8 cellular contexts compared by ENCODE assay signal in genomic region chr11:94544832-94545640, GRCh38. TPM values are rescaled to one million over a fixed set of nuclear protein-coding genes. Genes with fewer than 3 reads are reported as not detected.
A peak's percentile ranks its signal among the peaks of the same experiment; 100 is the strongest.
DNase-seq lines count a peak whose midpoint lies in the region; FAIRE-seq and TF ChIP-seq lines count a peak whose summit lies in the region.

No MANE protein-coding gene starts in this region.

- H3K4ac ChIP-seq in neuronal stem cell (ENCODE audit: low read length): no peak overlapping the region

- no peaks in the 10 kb centered on the region for H3K9me3 Mint-ChIP-seq in T-helper 1 cell treated with Interleukin-12 subunit alpha and Interleukin-12 subunit beta and Interleukin-4 antibody, amounts not matched to agents 30 μg/mL and 1 μg/mL, for 36 hours

- peaks cover 0 to 4% of the 10 kb centered on the region in 2 donors for H3K4me1 ChIP-seq in neuronal stem cell (ENCODE audit: control insufficient read depth in 2 of 2, insufficient read depth in 1 of 2, low read depth in 1 of 2, low read length in 2 of 2)

- peak overlapping the region; percentile 50 for H3K23ac ChIP-seq in neuronal stem cell (ENCODE audit: low read depth, low read length, poor library complexity)

- no peak for FAIRE-seq in GM19239 (lab: Jason Lieb, UNC)

- peak overlapping the region; percentile 75 for H3K4me3 Mint-ChIP-seq in T-helper 1 cell treated with Interleukin-12 subunit alpha and Interleukin-12 subunit beta and Interleukin-4 antibody, amounts not matched to agents 30 μg/mL and 1 μg/mL, for 36 hours

- peak overlapping the region; percentile 96 for H2AFZ ChIP-seq in neuronal stem cell (ENCODE audit: low read length)

- peak overlapping the region; percentile 88 for H3K4me2 ChIP-seq in neuronal stem cell (ENCODE audit: insufficient read depth, low read length, poor library complexity, severe bottlenecking)

- H3K79me1 ChIP-seq in neuronal stem cell (ENCODE audit: low read depth, low read length): no peaks in the 10 kb centered on the region

- peaks cover 8 to 76% (median 25%) of the 10 kb centered on the region in 3 experiments for H3K27me3 ChIP-seq in neuronal stem cell (ENCODE audit: control insufficient read depth in 3 of 3, insufficient read depth in 3 of 3, low read depth in 1 of 3, low read length in 3 of 3)

- H3K36me3 ChIP-seq in neuronal stem cell (replicated peaks in 1 of 2; ENCODE audit: control insufficient read depth in 2 of 2, insufficient read depth in 2 of 2, low read length in 2 of 2): no peaks in the 10 kb centered on the region

- no peak overlapping the region for H2BK120ac ChIP-seq in neuronal stem cell (ENCODE audit: low read depth, low read length)

- H2BK5ac ChIP-seq in neuronal stem cell (ENCODE audit: low read length): no peak overlapping the region

- H2BK15ac ChIP-seq in neuronal stem cell (ENCODE audit: low read length): no peak overlapping the region

- H3K4me1 Mint-ChIP-seq in T-helper 1 cell treated with Interleukin-12 subunit alpha and Interleukin-12 subunit beta and Interleukin-4 antibody, amounts not matched to agents 30 μg/mL and 1 μg/mL, for 36 hours (ENCODE audit: low read depth): peaks cover 31% of the 10 kb centered on the region

- DNase-seq in GM12864 (ENCODE audit: low read depth) (no peak), fibroblast of the aortic adventitia (ENCODE audit: low read depth) (no peak), neuronal stem cell (ENCODE audit: low spot score) (peak; percentile 11), SKM-1 treated with dmso at 0.1 percent for 144 hours (lab: John Stamatoyannopoulos, UW; ENCODE audit: unreplicated experiment) (no peak), GM19239 (ENCODE audit: insufficient read length, low spot score) (no peak), NCI-H2227 (lab: John Stamatoyannopoulos, UW; ENCODE audit: unreplicated experiment) (no peak), NCI-H2171 (lab: John Stamatoyannopoulos, UW) (no peak)

- WGBS in neuronal stem cell (ENCODE audit: extremely low coverage in 2 of 2, insufficient read length in 2 of 2, insufficient replicate concordance in 1 of 2), 2 donors: no CpG with 5 or more reads among the region's 72 CpGs

- no peak overlapping the region for H3K27ac ChIP-seq in neuronal stem cell (replicated peaks; ENCODE audit: low read length)

- no peak overlapping the region for H4K91ac ChIP-seq in neuronal stem cell (ENCODE audit: low read depth, low read length, poor library complexity)

- H4K8ac ChIP-seq in neuronal stem cell (ENCODE audit: low read depth, low read length): no peak overlapping the region

- H3K27me3 Mint-ChIP-seq in T-helper 1 cell treated with Interleukin-12 subunit alpha and Interleukin-12 subunit beta and Interleukin-4 antibody, amounts not matched to agents 30 μg/mL and 1 μg/mL, for 36 hours (ENCODE audit: low read depth): no peaks in the 10 kb centered on the region

- peak overlapping the region; percentile 98 for H3K18ac ChIP-seq in neuronal stem cell (ENCODE audit: low read length)

- peak overlapping the region; percentile 59 for H2AK5ac ChIP-seq in neuronal stem cell (ENCODE audit: low read depth, low read length)

- peak overlapping the region; percentile 47 for H3K14ac ChIP-seq in neuronal stem cell (ENCODE audit: low read length)

- H2BK12ac ChIP-seq in neuronal stem cell (ENCODE audit: low read length): no peak overlapping the region

- H3K27ac Mint-ChIP-seq in T-helper 1 cell treated with Interleukin-12 subunit alpha and Interleukin-12 subunit beta and Interleukin-4 antibody, amounts not matched to agents 30 μg/mL and 1 μg/mL, for 36 hours: peak overlapping the region; percentile 23

- TF ChIP-seq CTCF in GM12864 (IDR thresholded peaks at IDR 0.05; ENCODE audit: low read depth, low read length, missing control alignments) (no peak), fibroblast of the aortic adventitia (IDR thresholded peaks at IDR 0.05; ENCODE audit: insufficient read depth, low read length) (no peak)

- H3K36me3 Mint-ChIP-seq in T-helper 1 cell treated with Interleukin-12 subunit alpha and Interleukin-12 subunit beta and Interleukin-4 antibody, amounts not matched to agents 30 μg/mL and 1 μg/mL, for 36 hours (ENCODE audit: low read depth): peaks cover 4% of the 10 kb centered on the region

- H3K9ac ChIP-seq in neuronal stem cell (ENCODE audit: low read depth, low read length, poor library complexity): peak overlapping the region; percentile 39

- H3K4me3 ChIP-seq in GM12864 (ENCODE audit: low read depth, low read length): peak overlapping the region; percentile 76
- H3K4me3 ChIP-seq in fibroblast of the aortic adventitia (ENCODE audit: low read depth, low read length): peak overlapping the region; percentile 69
- H3K4me3 ChIP-seq in neuronal stem cell (ENCODE audit: low read length in 2 of 2): peak overlapping the region; percentile 45 to 87

- H3K9me3 ChIP-seq in neuronal stem cell (replicated peaks in 1 of 2; ENCODE audit: control insufficient read depth in 2 of 2, insufficient read depth in 1 of 2, low read depth in 1 of 2, low read length in 2 of 2): peaks cover 0 to 6% of the 10 kb centered on the region in 2 donors

RNA-seq across cellular contexts. Expression of gene FUT4, which starts 1.3 kb away (rescaled TPM):
- total RNA-seq in fibroblast of the aortic adventitia (ENCODE audit: low replicate concordance): 5.6 and 7.1 TPM in 2 replicates
- 1.4 TPM for polyA plus RNA-seq in neuronal stem cell (2013, experiment 1 of 2)
- 1.4 TPM for polyA plus RNA-seq in neuronal stem cell (2013, experiment 2 of 2)

RNA-seq across cellular contexts. Expression of gene PIWIL4, which starts 22.1 kb away (rescaled TPM):
- 2.7 and 5.6 TPM in 2 replicates for total RNA-seq in fibroblast of the aortic adventitia (ENCODE audit: low replicate concordance)
- polyA plus RNA-seq in neuronal stem cell (2013, experiment 1 of 2): 0.15 TPM
- polyA plus RNA-seq in neuronal stem cell (2013, experiment 2 of 2): 0.21 TPM

RNA-seq across cellular contexts. Expression of gene C11orf97, which starts 32.8 kb away (rescaled TPM):
- total RNA-seq in fibroblast of the aortic adventitia (ENCODE audit: low replicate concordance): not detected in 2 replicates
- not detected for polyA plus RNA-seq in neuronal stem cell (2013, experiment 1 of 2)
- not detected for polyA plus RNA-seq in neuronal stem cell (2013, experiment 2 of 2)

RNA-seq across cellular contexts. Expression of gene ANKRD49, which starts 51.3 kb away (rescaled TPM):
- 13.7 and 13.9 TPM in 2 replicates for total RNA-seq in fibroblast of the aortic adventitia (ENCODE audit: low replicate concordance)
- polyA plus RNA-seq in neuronal stem cell (2013, experiment 1 of 2): 25.1 TPM
- 25.9 TPM for polyA plus RNA-seq in neuronal stem cell (2013, experiment 2 of 2)

RNA-seq across cellular contexts. Expression of gene MRE11, which starts 51.4 kb away (rescaled TPM):
- total RNA-seq in fibroblast of the aortic adventitia (ENCODE audit: low replicate concordance): 15.5 and 23.9 TPM in 2 replicates
- 15.8 TPM for polyA plus RNA-seq in neuronal stem cell (2013, experiment 1 of 2)
- polyA plus RNA-seq in neuronal stem cell (2013, experiment 2 of 2): 16.5 TPM
